In genomic region chr19:858868-859843, GRCh38 we compare ENCODE assay signal across 8 cellular contexts. TPM values are rescaled to one million over a fixed set of nuclear protein-coding genes. Genes with fewer than 3 reads are reported as not detected.
DNase-seq lines count a peak whose midpoint lies in the region; ATAC-seq and TF ChIP-seq lines count a peak whose summit lies in the region.

Gene CFD (plus strand): TSS chr19:859664. CDS start chr19:859690, 26 bp downstream.

- H3K4me3 Mint-ChIP-seq in activated T-helper 1 cell treated with anti-CD3 and anti-CD28 coated beads, Interleukin-12 subunit alpha, Interleukin-12 subunit beta, Interleukin-2, Interleukin-4 antibody, amounts not matched to agents 30 ng/mL and 10 ng/mL and 1 ng/mL, durations not matched to agents 14 hours and 24 hours and 36 hours = no peak within 1 kb of the TSS

- peaks cover 7% of the 10 kb centered on the region for H3K4me1 ChIP-seq in adipocyte (ENCODE audit: control insufficient read depth, insufficient read depth, low read length)

- H3K27me3 ChIP-seq in adipocyte (replicated peaks; ENCODE audit: control insufficient read depth, insufficient read depth, low read length) = no peaks in the 10 kb centered on the region

- H3K4me3 ChIP-seq in adipocyte (ENCODE audit: low read length) = peak within 1 kb of the TSS; percentile 90

- H3K4me1 Mint-ChIP-seq in activated T-helper 1 cell treated with anti-CD3 and anti-CD28 coated beads, Interleukin-12 subunit alpha, Interleukin-12 subunit beta, Interleukin-2, Interleukin-4 antibody, amounts not matched to agents 30 ng/mL and 10 ng/mL and 1 ng/mL, durations not matched to agents 14 hours and 24 hours and 36 hours (ENCODE audit: low read depth) = peaks cover 7% of the 10 kb centered on the region

- H3K9me3 Mint-ChIP-seq in activated T-helper 1 cell treated with anti-CD3 and anti-CD28 coated beads, Interleukin-12 subunit alpha, Interleukin-12 subunit beta, Interleukin-2, Interleukin-4 antibody, amounts not matched to agents 30 ng/mL and 10 ng/mL and 1 ng/mL, durations not matched to agents 14 hours and 24 hours and 36 hours = no peaks in the 10 kb centered on the region

- DNase-seq in NCI-H1417 (lab: John Stamatoyannopoulos, UW) (peak in 2 of 3 experiments; percentile 57 to 58), NCI-H1417 treated with DMSO at 0.1 percent for 48 hours (lab: John Stamatoyannopoulos, UW) (no peak), adipocyte (ENCODE audit: low read depth) (peak; percentile 54), left colon (peak; percentile 50 to 63), NCI-H446 treated with DMSO at 0.1 percent for 48 hours (lab: John Stamatoyannopoulos, UW) (no peak), foreskin melanocyte (no peak)
- DNase-seq in activated T-helper 1 cell treated with anti-CD3 and anti-CD28 coated beads, Interleukin-12 subunit alpha, Interleukin-12 subunit beta, Interleukin-2, Interleukin-4 antibody, amounts not matched to agents 30 ng/mL and 10 ng/mL and 1 ng/mL, durations not matched to agents 14 hours and 24 hours and 36 hours (ENCODE audit: low spot score) = no peak

- TF ChIP-seq CTCF in subcutaneous adipose tissue (IDR thresholded peaks at IDR 0.05; ENCODE audit: low read depth) = no peak

- intact Hi-C loops in left colon (cut with DNase I, micrococcal nuclease) = no loop called here
- intact Hi-C loops in activated T-helper 1 cell treated with anti-CD3 and anti-CD28 coated beads, Interleukin-12 subunit alpha, Interleukin-12 subunit beta, Interleukin-2, Interleukin-4 antibody, amounts not matched to agents 30 ng/mL and 10 ng/mL and 1 ng/mL, durations not matched to agents 14 hours and 24 hours and 36 hours (cut with micrococcal nuclease) = no loop called here

- no peaks in the 10 kb centered on the region for H3K9me3 ChIP-seq in adipocyte (ENCODE audit: control insufficient read depth, low read length)

- peak within 1 kb of the TSS; percentile 99 for H3K9ac ChIP-seq in adipocyte (ENCODE audit: low read length)

- ATAC-seq in left colon = peak; percentile 9

- no peak within 1 kb of the TSS for H3K27ac Mint-ChIP-seq in activated T-helper 1 cell treated with anti-CD3 and anti-CD28 coated beads, Interleukin-12 subunit alpha, Interleukin-12 subunit beta, Interleukin-2, Interleukin-4 antibody, amounts not matched to agents 30 ng/mL and 10 ng/mL and 1 ng/mL, durations not matched to agents 14 hours and 24 hours and 36 hours

- peaks cover 13% of the 10 kb centered on the region for H3K36me3 ChIP-seq in adipocyte (ENCODE audit: control insufficient read depth, insufficient read depth, low read length, severe bottlenecking)

- H3K27me3 Mint-ChIP-seq in activated T-helper 1 cell treated with anti-CD3 and anti-CD28 coated beads, Interleukin-12 subunit alpha, Interleukin-12 subunit beta, Interleukin-2, Interleukin-4 antibody, amounts not matched to agents 30 ng/mL and 10 ng/mL and 1 ng/mL, durations not matched to agents 14 hours and 24 hours and 36 hours (ENCODE audit: insufficient read depth) = peaks cover 13% of the 10 kb centered on the region

- H3K36me3 Mint-ChIP-seq in activated T-helper 1 cell treated with anti-CD3 and anti-CD28 coated beads, Interleukin-12 subunit alpha, Interleukin-12 subunit beta, Interleukin-2, Interleukin-4 antibody, amounts not matched to agents 30 ng/mL and 10 ng/mL and 1 ng/mL, durations not matched to agents 14 hours and 24 hours and 36 hours (ENCODE audit: low read depth) = no peaks in the 10 kb centered on the region

RNA-seq across cellular contexts. Expression of gene CFD, which starts in this region (rescaled TPM):
- 100 to 1,000 TPM in 1 of 2 donors, 10 to 100 TPM in 1; 57.0 to 136 TPM for total RNA-seq in left colon
- total RNA-seq in subcutaneous adipose tissue = 1,000 to 10,000 TPM; 1,847 to 6,869 (median 2,488) TPM
- 0.91 and 1.2 TPM in 2 replicates for total RNA-seq in activated T-helper 1 cell treated with anti-CD3 and anti-CD28 coated beads, Interleukin-12 subunit alpha, Interleukin-12 subunit beta, Interleukin-2, Interleukin-4 antibody, amounts not matched to agents 30 ng/mL and 10 ng/mL and 1 ng/mL, durations not matched to agents 14 hours and 24 hours and 36 hours

Comparison
In these comparisons a context has a peak if more than half of its experiments do, and no peak if none do; other contexts are left out.
1. RNA of gene CFD (total RNA-seq): 1,847 to 6,869 TPM in subcutaneous adipose tissue and 57.0 to 136 TPM in left colon; 0.91 to 1.2 TPM in activated T-helper 1 cell treated with anti-CD3 and anti-CD28 coated beads, Interleukin-12 subunit alpha, Interleukin-12 subunit beta, Interleukin-2, Interleukin-4 antibody, amounts not matched to agents 30 ng/mL and 10 ng/mL and 1 ng/mL, durations not matched to agents 14 hours and 24 hours and 36 hours; every median in the first group is over 10 times any median in the second.
2. RNA of gene CFD (total RNA-seq): 1,847 to 6,869 TPM in subcutaneous adipose tissue; 57.0 to 136 TPM in left colon; every median in the first group is over 10 times any median in the second.
3. DNase-seq: peak in NCI-H1417 (2 of 3), adipocyte (single experiment) and left colon (2 of 2); none in NCI-H1417 treated with DMSO at 0.1 percent for 48 hours (single experiment), NCI-H446 treated with DMSO at 0.1 percent for 48 hours (single experiment), activated T-helper 1 cell treated with anti-CD3 and anti-CD28 coated beads, Interleukin-12 subunit alpha, Interleukin-12 subunit beta, Interleukin-2, Interleukin-4 antibody, amounts not matched to agents 30 ng/mL and 10 ng/mL and 1 ng/mL, durations not matched to agents 14 hours and 24 hours and 36 hours (single experiment) and foreskin melanocyte (single experiment).